In the genomic region with DNA sequence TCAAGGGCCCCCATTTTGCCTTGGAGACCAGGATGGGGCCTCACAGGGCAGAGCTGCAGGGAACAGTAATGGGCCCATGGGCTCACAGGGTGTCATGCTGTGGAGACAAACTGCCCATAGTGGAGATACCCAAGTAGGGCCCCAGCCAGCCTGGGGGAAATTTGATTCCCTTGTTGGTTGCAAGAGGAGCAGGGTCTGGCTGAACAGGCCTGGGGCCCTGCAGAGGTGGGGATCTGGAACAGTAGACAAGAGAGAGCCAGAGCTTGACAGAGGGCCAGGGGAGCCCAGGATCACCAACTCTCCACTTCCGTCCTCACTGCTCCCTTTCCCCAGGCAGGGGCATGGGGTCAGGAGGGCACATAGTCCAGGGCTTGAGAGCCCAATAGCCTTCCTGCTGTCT, we compare ENCODE assay signal across 14 cellular contexts. TPM values are rescaled to one million over a fixed set of nuclear protein-coding genes. Genes with fewer than 3 reads are reported as not detected.
DNase-seq lines count a peak whose midpoint lies in the region; TF ChIP-seq lines count a peak whose summit lies in the region.
"Had no signal": no experiment of that assay in that cellular context is flagged by ENCODE, and none has a peak within 500 bp of the region (broad histone marks: within the 10 kb centered on the region; RNA-seq: fewer than 3 reads in every experiment).

No MANE protein-coding gene starts in this region.

- no peak overlapping the region for H3K4me2 ChIP-seq in neuronal stem cell (ENCODE audit: insufficient read depth, low read length, poor library complexity, severe bottlenecking)

- H3K4me3 ChIP-seq in neuronal stem cell (ENCODE audit: low read length in 2 of 2) (no peak overlapping the region), endodermal cell (ENCODE audit: low read length) (no peak overlapping the region)
- H3K4me3 ChIP-seq: GM23248 had no signal

- peaks cover 6 to 24% of the 10 kb centered on the region in 2 donors for H3K4me1 ChIP-seq in neuronal stem cell (ENCODE audit: control insufficient read depth in 2 of 2, insufficient read depth in 1 of 2, low read depth in 1 of 2, low read length in 2 of 2)
- no peaks in the 10 kb centered on the region for H3K4me1 ChIP-seq in endodermal cell (ENCODE audit: control insufficient read depth, insufficient read depth, low read length)

- H3K4me1 Mint-ChIP-seq in endodermal cell: no peaks in the 10 kb centered on the region
- H3K4me1 Mint-ChIP-seq: B cell had no signal

- peaks cover 4% of the 10 kb centered on the region for H3K36me3 Mint-ChIP-seq in endodermal cell (ENCODE audit: low read depth)
- H3K36me3 Mint-ChIP-seq: IgD-negative memory B cell had no signal

- H3K18ac ChIP-seq in neuronal stem cell (ENCODE audit: low read length): peak overlapping the region; percentile 50

- peak; percentile 8 for DNase-seq in GM10266 (ENCODE audit: extremely low spot score)
- peak; percentile 7 for DNase-seq in GM20000 (ENCODE audit: low spot score)
- peak; percentile 15 for DNase-seq in medulla oblongata (ENCODE audit: extremely low spot score)
- no peak for DNase-seq in neuronal stem cell (ENCODE audit: low spot score)
- DNase-seq in occipital lobe (lab: John Stamatoyannopoulos, UW): no peak
- no peak for DNase-seq in DMS79 treated with DMSO at 0.1 percent for 48 hours (lab: John Stamatoyannopoulos, UW)
- no peak for DNase-seq in endodermal cell
- DNase-seq: CD4-positive, alpha-beta T cell; DMS79; EL; GM23248 had no signal

- no peak overlapping the region for H3K14ac ChIP-seq in neuronal stem cell (ENCODE audit: low read length)

- H4K91ac ChIP-seq in neuronal stem cell (ENCODE audit: low read depth, low read length, poor library complexity): no peak overlapping the region

- H3K4ac ChIP-seq in neuronal stem cell (ENCODE audit: low read length): no peak overlapping the region

- H3K27me3 Mint-ChIP-seq in endodermal cell (ENCODE audit: insufficient read depth): peaks cover 10% of the 10 kb centered on the region
- H3K27me3 Mint-ChIP-seq: CD4-positive, alpha-beta T cell had no signal

- H2BK12ac ChIP-seq in neuronal stem cell (ENCODE audit: low read length): no peak overlapping the region

- H3K9me3 Mint-ChIP-seq in endodermal cell: peaks cover 44% of the 10 kb centered on the region

- H3K9ac ChIP-seq in neuronal stem cell (ENCODE audit: low read depth, low read length, poor library complexity) (no peak overlapping the region), endodermal cell (ENCODE audit: extremely low read depth, low read length, poor library complexity, severe bottlenecking) (no peak overlapping the region)
- H3K9ac ChIP-seq: GM23248 had no signal

- H2AFZ ChIP-seq in neuronal stem cell (ENCODE audit: low read length): no peak overlapping the region
- H2AFZ ChIP-seq: GM23248 had no signal

- peaks cover 2 to 45% of the 10 kb centered on the region in 2 donors for H3K9me3 ChIP-seq in neuronal stem cell (replicated peaks in 1 of 2; ENCODE audit: control insufficient read depth in 2 of 2, insufficient read depth in 1 of 2, low read depth in 1 of 2, low read length in 2 of 2)
- H3K9me3 ChIP-seq in endodermal cell (ENCODE audit: control insufficient read depth, low read length): peaks cover 18% of the 10 kb centered on the region

- H3K27me3 ChIP-seq in neuronal stem cell (ENCODE audit: control insufficient read depth in 3 of 3, insufficient read depth in 3 of 3, low read depth in 1 of 3, low read length in 3 of 3) (no peaks in the 10 kb centered on the region), endodermal cell (ENCODE audit: control insufficient read depth, insufficient read depth, low read length, poor library complexity, severe bottlenecking) (peaks cover 6% of the 10 kb centered on the region)

- no peak overlapping the region for H2BK120ac ChIP-seq in neuronal stem cell (ENCODE audit: low read depth, low read length)

- H3K79me1 ChIP-seq in neuronal stem cell (ENCODE audit: low read depth, low read length): no peaks in the 10 kb centered on the region

- no peak overlapping the region for H4K8ac ChIP-seq in neuronal stem cell (ENCODE audit: low read depth, low read length)

- H2BK5ac ChIP-seq in neuronal stem cell (ENCODE audit: low read length): no peak overlapping the region

- no peak overlapping the region for H3K23ac ChIP-seq in neuronal stem cell (ENCODE audit: low read depth, low read length, poor library complexity)

- H3K27ac ChIP-seq in neuronal stem cell (replicated peaks; ENCODE audit: low read length): no peak overlapping the region
- H3K27ac ChIP-seq in endodermal cell (ENCODE audit: low read depth, low read length): no peak overlapping the region
- H3K27ac ChIP-seq: GM23248 had no signal

- no peak overlapping the region for H2AK5ac ChIP-seq in neuronal stem cell (ENCODE audit: low read depth, low read length)

- TF ChIP-seq CTCF in GM10266 (IDR thresholded peaks at IDR 0.05; ENCODE audit: control insufficient read depth, insufficient read depth, low read depth, missing control alignments) (no peak), GM20000 (IDR thresholded peaks at IDR 0.05; ENCODE audit: extremely low read depth, missing control alignments) (no peak), endodermal cell (conservative IDR thresholded peaks at IDR 0.05) (no peak)

- no peak overlapping the region for H2BK15ac ChIP-seq in neuronal stem cell (ENCODE audit: low read length)

- H3K27ac Mint-ChIP-seq in endodermal cell: no peak overlapping the region
- H3K27ac Mint-ChIP-seq: B cell; CD4-positive, alpha-beta T cell; IgD-negative memory B cell had no signal

- H3K36me3 ChIP-seq in neuronal stem cell (replicated peaks in 1 of 2; ENCODE audit: control insufficient read depth in 2 of 2, insufficient read depth in 2 of 2, low read length in 2 of 2): no peaks in the 10 kb centered on the region
- no peaks in the 10 kb centered on the region for H3K36me3 ChIP-seq in endodermal cell (ENCODE audit: control insufficient read depth, insufficient read depth, low read length)

- no CpG with 5 or more reads among the region's 1 CpG for WGBS in neuronal stem cell (ENCODE audit: extremely low coverage in 2 of 2, insufficient read length in 2 of 2, insufficient replicate concordance in 1 of 2), 2 donors
- 100% methylated on average over 1 of the region's 1 CpG; no CpG with 5 or more reads in 1 of the 2 experiments for WGBS in endodermal cell (ENCODE audit: insufficient coverage in 1 of 2, insufficient read length in 1 of 2), 2 experiments

- H3K4me3 Mint-ChIP-seq in endodermal cell: no peak overlapping the region
- H3K4me3 Mint-ChIP-seq: B cell; CD4-positive, alpha-beta T cell; IgD-negative memory B cell had no signal

RNA-seq across cellular contexts. Expression of gene S100B, which starts 8.7 kb away (rescaled TPM):
- polyA plus RNA-seq in neuronal stem cell (2013, experiment 1 of 2): 1.1 TPM
- 0.96 TPM for polyA plus RNA-seq in neuronal stem cell (2013, experiment 2 of 2)
- total RNA-seq in occipital lobe: 6.9 TPM
- not detected for total RNA-seq in endodermal cell
- 6.9 TPM for polyA plus RNA-seq in endodermal cell (2013, experiment 1 of 2)
- polyA plus RNA-seq in endodermal cell (2013, experiment 2 of 2): 8.5 TPM
- total RNA-seq: B cell, GM23248, HT-29 had no signal
- polyA plus RNA-seq: GM23248 had no signal

RNA-seq across cellular contexts. Expression of gene PRMT2, which starts 39.3 kb away (rescaled TPM):
- polyA plus RNA-seq in neuronal stem cell (2013, experiment 1 of 2): 60.6 TPM
- 61.2 TPM for polyA plus RNA-seq in neuronal stem cell (2013, experiment 2 of 2)
- total RNA-seq in occipital lobe: 215 TPM
- 10 to 100 TPM; 73.6 to 87.1 TPM for total RNA-seq in endodermal cell
- 98.1 TPM for polyA plus RNA-seq in endodermal cell (2013, experiment 1 of 2)
- polyA plus RNA-seq in endodermal cell (2013, experiment 2 of 2): 97.1 TPM

Comparison
In these comparisons a context has a peak if more than half of its experiments do, and no peak if none do; other contexts are left out.
1. DNase-seq: peak in GM10266 (single experiment), GM20000 (single experiment) and medulla oblongata (single experiment); none in neuronal stem cell (single experiment), occipital lobe (single experiment), DMS79 treated with DMSO at 0.1 percent for 48 hours (single experiment) and endodermal cell (single experiment).